Comparison of ENCODE assay signal across 15 cellular contexts in genomic region chr4:101669832-101670188, GRCh38.
DNase-seq lines count a peak whose midpoint lies in the region; ATAC-seq and TF ChIP-seq lines count a peak whose summit lies in the region.
"Had no signal": no experiment of that assay in that cellular context is flagged by ENCODE, and none has a peak within 500 bp of the region (broad histone marks: within the 10 kb centered on the region; RNA-seq: fewer than 3 reads in every experiment).

No MANE protein-coding gene starts in this region.

- H3K27me3 ChIP-seq in right atrium auricular region (no peaks in the 10 kb centered on the region), tibial artery (no peaks in the 10 kb centered on the region)
- H3K27me3 ChIP-seq: BLaER1 had no signal

- H3K9me3 ChIP-seq in right atrium auricular region = no peaks in the 10 kb centered on the region
- H3K9me3 ChIP-seq in tibial artery = no peaks in the 10 kb centered on the region
- H3K9me3 ChIP-seq: BLaER1 had no signal

- H3K36me3 ChIP-seq in right atrium auricular region = no peaks in the 10 kb centered on the region
- H3K36me3 ChIP-seq in tibial artery = no peaks in the 10 kb centered on the region
- H3K36me3 ChIP-seq: BLaER1 had no signal

- TF ChIP-seq CTCF in right atrium auricular region (IDR thresholded peaks at IDR 0.05) = no peak
- TF ChIP-seq CTCF in fibroblast of the aortic adventitia (IDR thresholded peaks at IDR 0.05; ENCODE audit: insufficient read depth, low read length) = no peak
- no peak for TF ChIP-seq CTCF in tibial artery (IDR thresholded peaks at IDR 0.05)

- H3K4me1 ChIP-seq in right atrium auricular region (no peaks in the 10 kb centered on the region), tibial artery (peaks cover 0 to 24% (median 4%) of the 10 kb centered on the region in 4 donors)
- H3K4me1 ChIP-seq: BLaER1 had no signal

- ATAC-seq in Right ventricle myocardium inferior (peak; percentile 57), sciatic nerve (peak; percentile 63), GM19452 (IDR thresholded peaks at IDR 0.05; ENCODE audit: unreplicated experiment) (no peak)
- ATAC-seq: GM23338 had no signal

- intact Hi-C loops in Right ventricle myocardium inferior (cut with DNase I) = no loop called here
- intact Hi-C loops in sciatic nerve (cut with DNase I) = no loop called here
- intact Hi-C loops in tibial artery (cut with DNase I; ENCODE audit: low total_unique reads) = no loop called here

- DNase-seq in Right ventricle myocardium inferior (ENCODE audit: missing footprints) (no peak), right atrium auricular region (ENCODE audit: low spot score) (no peak), fibroblast of the aortic adventitia (ENCODE audit: low read depth) (peak; percentile 48), sciatic nerve (ENCODE audit: low spot score) (no peak), tibial artery (no peak), amniotic stem cell (lab: John Stamatoyannopoulos, UW) (no peak)
- DNase-seq: CD4-positive, alpha-beta memory T cell; DMS153; DMS79; GDM1 had no signal

- H3K4me3 ChIP-seq in right atrium auricular region (no peak overlapping the region), fibroblast of the aortic adventitia (ENCODE audit: low read depth, low read length) (no peak overlapping the region), tibial artery (no peak overlapping the region)
- H3K4me3 ChIP-seq: BLaER1, GM23338 had no signal

- H3K27ac ChIP-seq in right atrium auricular region (peak overlapping the region in 1 of 2 donors; percentile 37), tibial artery (peak overlapping the region; percentile 58 to 62)
- H3K27ac ChIP-seq: 22Rv1, BLaER1, HL-60 had no signal
